ENCODE assay signal across 25 cellular contexts in the genomic region with DNA sequence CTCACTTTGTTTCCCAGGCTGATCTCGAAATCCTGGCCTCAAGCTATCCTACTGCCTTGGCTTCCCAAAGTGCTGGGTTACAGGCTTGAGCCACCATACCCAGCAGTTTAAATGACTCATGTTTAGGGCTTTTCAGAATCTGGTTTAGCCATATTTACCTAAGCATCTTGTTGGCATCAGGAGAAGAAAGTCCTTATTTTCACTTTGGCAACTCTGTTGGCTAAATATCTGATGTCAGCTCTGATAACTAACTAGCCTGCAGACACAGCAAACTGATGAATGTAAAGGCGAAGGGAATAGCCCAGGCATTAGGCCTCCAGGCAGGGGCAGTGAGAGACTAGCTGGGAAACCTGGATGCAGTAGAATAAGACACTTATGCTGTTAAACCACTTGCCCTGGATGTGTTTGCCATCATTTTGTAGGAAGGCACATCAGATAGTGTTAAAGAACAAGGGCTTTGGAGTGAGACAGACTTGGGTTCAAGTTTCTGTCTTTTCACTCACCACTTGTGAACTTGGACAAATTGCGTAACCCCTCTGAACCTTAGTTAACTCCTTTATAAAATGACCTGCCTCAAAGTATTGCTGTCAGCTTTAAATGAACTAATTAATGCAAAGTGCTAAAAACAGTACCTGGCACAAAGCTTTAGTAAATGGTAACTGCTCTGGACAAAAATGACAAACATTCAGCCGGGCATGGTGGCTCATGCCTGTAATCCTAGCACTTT.
"Had no signal": no experiment of that assay in that cellular context is flagged by ENCODE, and none has a peak within 500 bp of the region (broad histone marks: within the 10 kb centered on the region; RNA-seq: fewer than 3 reads in every experiment).

No MANE protein-coding gene starts in this region.

- H3K4me2 ChIP-seq: hepatocyte, smooth muscle cell had no signal

- DNase-seq: activated CD4-positive, alpha-beta memory T cell treated with anti-CD3 and anti-CD28 coated beads for 36 hours; activated CD4-positive, alpha-beta T cell treated with anti-CD3 and anti-CD28 coated beads for 48 hours; activated effector memory CD4-positive, alpha-beta T cell treated with anti-CD3 and anti-CD28 coated beads, Interleukin-2, amount 50 U/mL, for 16 hours; activated naive CD4-positive, alpha-beta T cell treated with anti-CD3 and anti-CD28 coated beads, Interleukin-2, amount 10 ng/mL, durations not matched to agents 7 days and 5 days; activated T-cell treated with anti-CD3 and anti-CD28 coated beads, Interleukin-2, amount 50 U/mL, for 48 hours; amygdala; glutamatergic neuron; mesenchymal stem cell; nephron progenitor cell; nucleus accumbens; posterior cingulate gyrus; sigmoid colon; stimulated activated CD4-positive, alpha-beta T cell treated with anti-CD3 and anti-CD28 coated beads, Interleukin-15, amount 100 ng/mL, for 24 hours; stomach; T1000; trophoblast cell had no signal

- H3K9me3 Mint-ChIP-seq: activated CD4-positive, alpha-beta memory T cell treated with anti-CD3 and anti-CD28 coated beads for 36 hours; activated naive CD4-positive, alpha-beta T cell treated with anti-CD3 and anti-CD28 coated beads, Interleukin-2, amount 10 ng/mL, durations not matched to agents 7 days and 5 days; nephron progenitor cell; stimulated activated memory B cell treated with anti-CD40 and anti-IgM and Interleukin-4, amounts not matched to agents 10 μg/mL and 1 μg/mL and 100 μg/mL, for 72 hours; T-helper 1 cell treated with Interleukin-12 subunit alpha and Interleukin-12 subunit beta and Interleukin-4 antibody, amounts not matched to agents 30 μg/mL and 1 μg/mL, for 36 hours had no signal

- H3K9me3 ChIP-seq: sigmoid colon, stomach, suprapubic skin, vagina had no signal

- H3K4me3 Mint-ChIP-seq: activated CD4-positive, alpha-beta memory T cell treated with anti-CD3 and anti-CD28 coated beads for 36 hours; activated naive CD4-positive, alpha-beta T cell treated with anti-CD3 and anti-CD28 coated beads, Interleukin-2, amount 10 ng/mL, durations not matched to agents 7 days and 5 days; nephron progenitor cell; stimulated activated memory B cell treated with anti-CD40 and anti-IgM and Interleukin-4, amounts not matched to agents 10 μg/mL and 1 μg/mL and 100 μg/mL, for 72 hours; T-helper 1 cell treated with Interleukin-12 subunit alpha and Interleukin-12 subunit beta and Interleukin-4 antibody, amounts not matched to agents 30 μg/mL and 1 μg/mL, for 36 hours had no signal

- H3K79me2 ChIP-seq: hepatocyte had no signal

- H3K27ac ChIP-seq: cardiac muscle cell, hepatocyte, sigmoid colon, stomach, suprapubic skin, vagina had no signal

- H3K36me3 ChIP-seq: cardiac muscle cell, sigmoid colon, stomach, suprapubic skin, vagina had no signal

- FAIRE-seq: endometrium, frontal cortex had no signal

- H2AFZ ChIP-seq: hepatocyte had no signal

- H3K27ac Mint-ChIP-seq: activated CD4-positive, alpha-beta memory T cell treated with anti-CD3 and anti-CD28 coated beads for 36 hours; activated naive CD4-positive, alpha-beta T cell treated with anti-CD3 and anti-CD28 coated beads, Interleukin-2, amount 10 ng/mL, durations not matched to agents 7 days and 5 days; nephron progenitor cell; stimulated activated memory B cell treated with anti-CD40 and anti-IgM and Interleukin-4, amounts not matched to agents 10 μg/mL and 1 μg/mL and 100 μg/mL, for 72 hours; T-helper 1 cell treated with Interleukin-12 subunit alpha and Interleukin-12 subunit beta and Interleukin-4 antibody, amounts not matched to agents 30 μg/mL and 1 μg/mL, for 36 hours had no signal

- H3K27me3 ChIP-seq: hepatocyte, sigmoid colon, stomach, suprapubic skin, vagina had no signal

- H3K36me3 Mint-ChIP-seq: activated CD4-positive, alpha-beta memory T cell treated with anti-CD3 and anti-CD28 coated beads for 36 hours; activated naive CD4-positive, alpha-beta T cell treated with anti-CD3 and anti-CD28 coated beads, Interleukin-2, amount 10 ng/mL, durations not matched to agents 7 days and 5 days; stimulated activated memory B cell treated with anti-CD40 and anti-IgM and Interleukin-4, amounts not matched to agents 10 μg/mL and 1 μg/mL and 100 μg/mL, for 72 hours had no signal

- H3K4me3 ChIP-seq: cardiac muscle cell, hepatocyte, sigmoid colon, smooth muscle cell, stomach, suprapubic skin, vagina had no signal

- H3K27me3 Mint-ChIP-seq: stimulated activated memory B cell treated with anti-CD40 and anti-IgM and Interleukin-4, amounts not matched to agents 10 μg/mL and 1 μg/mL and 100 μg/mL, for 72 hours had no signal
